In genomic region chr9:75921403-75922127, GRCh38 we compare ENCODE assay signal across 7 cellular contexts. TPM values are rescaled to one million over a fixed set of nuclear protein-coding genes. Genes with fewer than 3 reads are reported as not detected.
"Had no signal": no experiment of that assay in that cellular context is flagged by ENCODE, and none has a peak within 500 bp of the region (broad histone marks: within the 10 kb centered on the region; RNA-seq: fewer than 3 reads in every experiment).

No MANE protein-coding gene starts in this region.

- H3K4me3 Mint-ChIP-seq: H9 had no signal

- ATAC-seq: K562 had no signal

- H3K4me3 ChIP-seq: GM23248, K562 had no signal

- FAIRE-seq: HTR-8/SVneo, K562 had no signal

- DNase-seq: GM23248, GOT3, H9, HCEC 1CT, IMR-90 had no signal

- H3K27ac ChIP-seq: GM23248 had no signal

RNA-seq across cellular contexts. Expression of gene PCSK5, which starts 31.1 kb away (rescaled TPM):
- total RNA-seq: K562 had no signal
- polyA plus RNA-seq: K562 had no signal
